Comparison of ENCODE assay signal across 21 cellular contexts in the genomic region with DNA sequence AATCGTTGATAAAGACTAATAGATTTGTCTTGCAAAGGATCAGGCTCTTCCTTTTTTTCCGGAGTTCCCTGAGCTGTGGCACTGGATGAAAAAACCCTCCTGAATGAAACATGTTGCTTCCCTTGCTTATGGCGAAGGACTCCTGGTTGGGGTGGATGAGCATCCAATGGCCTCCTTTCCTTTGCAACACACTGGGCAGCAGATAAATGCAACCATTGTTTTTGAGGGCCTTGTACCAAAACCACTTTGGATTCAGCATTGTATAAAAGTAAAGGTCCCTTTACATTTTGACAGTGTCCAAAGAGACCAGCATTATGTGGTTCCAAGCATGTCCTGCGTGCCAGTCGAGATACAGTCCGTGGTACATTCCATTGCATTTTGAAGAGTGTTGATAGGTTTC.
"Had no signal": no experiment of that assay in that cellular context is flagged by ENCODE, and none has a peak within 500 bp of the region (broad histone marks: within the 10 kb centered on the region; RNA-seq: fewer than 3 reads in every experiment).

No MANE protein-coding gene starts in this region.

- H3K27ac ChIP-seq: gastrocnemius medialis, hepatocyte, neural progenitor cell, parathyroid adenoma, prostate gland, tibial artery had no signal

- H3K4me2 ChIP-seq: hepatocyte, neural progenitor cell, smooth muscle cell had no signal

- FAIRE-seq: kidney had no signal

- H3K36me3 ChIP-seq: gastrocnemius medialis, neural progenitor cell, prostate gland, right atrium auricular region, tibial artery had no signal

- DNase-seq: cortex of kidney; effector CD4-positive, alpha-beta T cell; gastrocnemius medialis; heart left ventricle; kidney; mesendoderm; midbrain; naive thymus-derived CD4-positive, alpha-beta T cell; stimulated activated CD4-positive, alpha-beta T cell treated with anti-CD3 and anti-CD28 coated beads, Interleukin-12 subunit alpha, Interleukin-12 subunit beta, amount 100 ng/mL, for 4 hours; stimulated activated CD4-positive, alpha-beta T cell treated with anti-CD3 and anti-CD28 coated beads, Interleukin-1b, Interleukin-23, amount 100 ng/mL, for 48 hours; stimulated activated CD4-positive, alpha-beta T cell treated with anti-CD3 and anti-CD28 coated beads, Interleukin-4, amount 100 ng/mL, for 1 hour; stimulated activated CD8-positive, alpha-beta memory T cell treated with anti-CD3 and anti-CD28 coated beads, Interleukin-4, amount 100 ng/mL, for 48 hours; stimulated activated naive CD4-positive, alpha-beta T cell; stimulated activated naive CD8-positive, alpha-beta T cell treated with anti-CD3 and anti-CD28 coated beads, Interleukin-15, amount 100 ng/mL, for 72 hours; tibial artery had no signal

- H3K9me3 ChIP-seq: gastrocnemius medialis, prostate gland, right atrium auricular region, tibial artery had no signal

- H2AFZ ChIP-seq: hepatocyte, neural progenitor cell, parathyroid adenoma had no signal

- H3K9ac ChIP-seq: neural progenitor cell, parathyroid adenoma had no signal

- H3K4me1 ChIP-seq: neural progenitor cell, parathyroid adenoma, prostate gland had no signal

- H3K27me3 ChIP-seq: gastrocnemius medialis, heart left ventricle, hepatocyte, neural progenitor cell, right atrium auricular region, tibial artery had no signal

- H3K4me3 ChIP-seq: gastrocnemius medialis, heart left ventricle, hepatocyte, neural progenitor cell, prostate gland, right atrium auricular region, smooth muscle cell, tibial artery had no signal

- H3K79me2 ChIP-seq: parathyroid adenoma had no signal
